11 cellular contexts compared by ENCODE assay signal in genomic region chr11:121521145-121522042, GRCh38.
DNase-seq lines count a peak whose midpoint lies in the region; ATAC-seq, FAIRE-seq and TF ChIP-seq lines count a peak whose summit lies in the region.
"Had no signal": no experiment of that assay in that cellular context is flagged by ENCODE, and none has a peak within 500 bp of the region (broad histone marks: within the 10 kb centered on the region; RNA-seq: fewer than 3 reads in every experiment).

No MANE protein-coding gene starts in this region.

- peak overlapping the region; percentile 77 for H3K27ac Mint-ChIP-seq in activated naive CD8-positive, alpha-beta T cell treated with anti-CD3 and anti-CD28 coated beads, Interleukin-2, amount 10 ng/mL, durations not matched to agents 7 days and 5 days

- H3K36me3 ChIP-seq in SK-N-SH (replicated peaks in 1 of 2; ENCODE audit: control insufficient read depth in 1 of 2, insufficient read depth in 2 of 2, low read length in 1 of 2): no peaks in the 10 kb centered on the region
- peaks cover 2 to 17% of the 10 kb centered on the region in 2 donors for H3K36me3 ChIP-seq in small intestine (ENCODE audit: control insufficient read depth in 2 of 2, insufficient read depth in 2 of 2, low read length in 2 of 2)
- H3K36me3 ChIP-seq in esophagus muscularis mucosa: no peaks in the 10 kb centered on the region

- H3K9me2 ChIP-seq in SK-N-SH: no peaks in the 10 kb centered on the region

- H3K79me2 ChIP-seq in SK-N-SH (ENCODE audit: insufficient read depth): no peaks in the 10 kb centered on the region

- H3K4me3 Mint-ChIP-seq in activated naive CD8-positive, alpha-beta T cell treated with anti-CD3 and anti-CD28 coated beads, Interleukin-2, amount 10 ng/mL, durations not matched to agents 7 days and 5 days: peak overlapping the region; percentile 7

- DNase-seq in SK-N-SH: no peak
- peak; percentile 81 for DNase-seq in MV-4-11 (lab: John Stamatoyannopoulos, UW)
- DNase-seq in activated naive CD8-positive, alpha-beta T cell treated with anti-CD3 and anti-CD28 coated beads, Interleukin-2, amount 10 ng/mL, durations not matched to agents 7 days and 5 days: no peak
- DNase-seq in pons (ENCODE audit: low spot score): peak; percentile 76
- DNase-seq in OCI-M1 (lab: John Stamatoyannopoulos, UW): no peak
- DNase-seq in small intestine: no peak
- no peak for DNase-seq in esophagus muscularis mucosa (ENCODE audit: extremely low spot score)
- DNase-seq: EL, SW 1271 had no signal

- H3K27me3 Mint-ChIP-seq in activated naive CD8-positive, alpha-beta T cell treated with anti-CD3 and anti-CD28 coated beads, Interleukin-2, amount 10 ng/mL, durations not matched to agents 7 days and 5 days: no peaks in the 10 kb centered on the region

- TF ChIP-seq RAD21 in SK-N-SH (IDR thresholded peaks at IDR 0.05; ENCODE audit: low read length): no peak

- no peak for ATAC-seq in SK-N-SH treated with all-trans-retinoic acid at 6 μM for 48 hours
- no peak for ATAC-seq in activated naive CD8-positive, alpha-beta T cell treated with anti-CD3 and anti-CD28 coated beads, Interleukin-2, amount 10 ng/mL, durations not matched to agents 7 days and 5 days (ENCODE audit: low read depth)

- no peaks in the 10 kb centered on the region for H3F3A ChIP-seq in SK-N-SH (replicated peaks; ENCODE audit: insufficient read depth)

- H3K27ac ChIP-seq in SK-N-SH (ENCODE audit: low read depth in 2 of 2, low read length in 1 of 2) (peak overlapping the region in 1 of 2 experiments; percentile 66; a peak in 1 of 4 replicates), small intestine (ENCODE audit: low read depth in 1 of 2, low read length in 1 of 2) (no peak overlapping the region), esophagus muscularis mucosa (replicated peaks in 1 of 4) (peak overlapping the region in 1 of 4 donors; percentile 6)
- H3K27ac ChIP-seq: 22Rv1 had no signal

- H3K4me2 ChIP-seq in SK-N-SH: no peak overlapping the region

- H3K4me1 ChIP-seq in SK-N-SH (ENCODE audit: control insufficient read depth in 1 of 2, insufficient read depth in 2 of 2, low read depth in 1 of 2, low read length in 1 of 2) (peaks cover 0 to 10% of the 10 kb centered on the region in 2 experiments; a peak in 2 of 4 replicates), small intestine (ENCODE audit: control insufficient read depth in 2 of 2, insufficient read depth in 1 of 2, low read depth in 1 of 2, low read length in 1 of 2) (no peaks in the 10 kb centered on the region), esophagus muscularis mucosa (peaks cover 0 to 15% (median 7%) of the 10 kb centered on the region in 4 donors)

- POLR2A ChIA-PET in SK-N-SH (lab: Yijun Ruan, JAX): no interaction called here
- POLR2A ChIA-PET in activated naive CD8-positive, alpha-beta T cell treated with anti-CD3 and anti-CD28 coated beads, Interleukin-2, amount 10 ng/mL, durations not matched to agents 7 days and 5 days (lab: Charles Lee): no interaction called here

- CTCF ChIA-PET in SK-N-SH (lab: Yijun Ruan, JAX): interaction anchor here (0.9 to 1.1 kb wide), 2 partner anchors 8 to 12 kb away, joined by 3 read pairs; no protein-coding TSS in a partner anchor

- no peak for FAIRE-seq in small intestine (lab: Jason Lieb, UNC)

- no peak overlapping the region for H2AFZ ChIP-seq in SK-N-SH (ENCODE audit: low read depth)

- TF ChIP-seq EP300 in SK-N-SH (IDR thresholded peaks at IDR 0.05; ENCODE audit: borderline replicate concordance in 1 of 2, low read depth in 1 of 2, low read length in 1 of 2) (no peak), esophagus muscularis mucosa (IDR thresholded peaks at IDR 0.05) (no peak)

- whole genome bisulfite sequencing in SK-N-SH (ENCODE audit: low lambda C conversion rate): 64% methylated on average over 4 of the region's 4 CpGs
- WGBS in small intestine, 3 donors: 85 to 94% (median 86%) methylated on average over 4 of the region's 4 CpGs
- WGBS in esophagus muscularis mucosa: 85% methylated on average over 4 of the region's 4 CpGs

- H3K27me3 ChIP-seq in SK-N-SH (ENCODE audit: insufficient read depth) (no peaks in the 10 kb centered on the region), small intestine (ENCODE audit: control insufficient read depth in 2 of 2, insufficient read depth in 2 of 2, low read length in 2 of 2) (no peaks in the 10 kb centered on the region), esophagus muscularis mucosa (no peaks in the 10 kb centered on the region)

- TF ChIP-seq CTCF in SK-N-SH (IDR thresholded peaks at IDR 0.05) (no peak), esophagus muscularis mucosa (IDR thresholded peaks at IDR 0.05) (no peak)

- peaks cover 76% of the 10 kb centered on the region for H3K36me3 Mint-ChIP-seq in activated naive CD8-positive, alpha-beta T cell treated with anti-CD3 and anti-CD28 coated beads, Interleukin-2, amount 10 ng/mL, durations not matched to agents 7 days and 5 days

- TF ChIP-seq POLR2A in esophagus muscularis mucosa (IDR thresholded peaks at IDR 0.05; ENCODE audit: low read depth): no peak

- H3K9me3 ChIP-seq in SK-N-SH (no peaks in the 10 kb centered on the region), small intestine (ENCODE audit: control insufficient read depth, low read depth) (no peaks in the 10 kb centered on the region), esophagus muscularis mucosa (peaks cover 0 to 10% (median 8%) of the 10 kb centered on the region in 4 donors)

- H4K20me1 ChIP-seq in SK-N-SH (ENCODE audit: insufficient read depth): no peaks in the 10 kb centered on the region

- H3K9me3 Mint-ChIP-seq in activated naive CD8-positive, alpha-beta T cell treated with anti-CD3 and anti-CD28 coated beads, Interleukin-2, amount 10 ng/mL, durations not matched to agents 7 days and 5 days: peaks cover 5% of the 10 kb centered on the region

- H3K4me3 ChIP-seq in SK-N-SH (ENCODE audit: low read depth in 2 of 2, low read length in 1 of 2) (no peak overlapping the region), small intestine (ENCODE audit: low read depth in 1 of 2, low read length in 2 of 2) (no peak overlapping the region), esophagus muscularis mucosa (no peak overlapping the region)

- no peak overlapping the region for H3K9ac ChIP-seq in SK-N-SH

- intact Hi-C loops in esophagus muscularis mucosa (cut with DNase I): no loop called here

- H3K4me1 Mint-ChIP-seq in activated naive CD8-positive, alpha-beta T cell treated with anti-CD3 and anti-CD28 coated beads, Interleukin-2, amount 10 ng/mL, durations not matched to agents 7 days and 5 days: peaks cover 30% of the 10 kb centered on the region

TF ChIP-seq in SK-N-SH, 30 proteins besides CTCF, POLR2A, EP300 and RAD21 (continues in another document):
- TF ChIP-seq FOSL2 (IDR thresholded peaks at IDR 0.05; ENCODE audit: borderline replicate concordance, low read depth): peak; percentile 27; the same call in 1 of the 2 replicates
- TF ChIP-seq JUND (IDR thresholded peaks at IDR 0.05): 0 out of 2 replicates have a peak, but pooled peaks have one; percentile 11
- TF ChIP-seq NFIC (IDR thresholded peaks at IDR 0.05; ENCODE audit: borderline replicate concordance): no peak

TF ChIP-seq in SK-N-SH treated with all-trans-retinoic acid at 6 μM for 48 hours, 23 proteins besides CTCF, POLR2A, EP300 and RAD21:
- TF ChIP-seq OSR1 (CRISPR knock-in tag; IDR thresholded peaks at IDR 0.05) (no peak), RARB (CRISPR knock-in tag; IDR thresholded peaks at IDR 0.05) (no peak), CSDC2 (CRISPR knock-in tag; IDR thresholded peaks at IDR 0.05) (no peak), ZNF70 (CRISPR knock-in tag; IDR thresholded peaks at IDR 0.05) (no peak), ZFP3 (CRISPR knock-in tag; IDR thresholded peaks at IDR 0.05) (no peak), ARNTL (CRISPR knock-in tag; IDR thresholded peaks at IDR 0.05; ENCODE audit: borderline replicate concordance, low read depth) (no peak), ZNF8 (CRISPR knock-in tag; IDR thresholded peaks at IDR 0.05) (no peak), BACH2 (CRISPR knock-in tag; IDR thresholded peaks at IDR 0.05; ENCODE audit: borderline replicate concordance) (no peak), ZFP30 (CRISPR knock-in tag; IDR thresholded peaks at IDR 0.05) (no peak), GLIS3 (CRISPR knock-in tag; IDR thresholded peaks at IDR 0.05) (no peak)
- TF ChIP-seq, protein P1, sequence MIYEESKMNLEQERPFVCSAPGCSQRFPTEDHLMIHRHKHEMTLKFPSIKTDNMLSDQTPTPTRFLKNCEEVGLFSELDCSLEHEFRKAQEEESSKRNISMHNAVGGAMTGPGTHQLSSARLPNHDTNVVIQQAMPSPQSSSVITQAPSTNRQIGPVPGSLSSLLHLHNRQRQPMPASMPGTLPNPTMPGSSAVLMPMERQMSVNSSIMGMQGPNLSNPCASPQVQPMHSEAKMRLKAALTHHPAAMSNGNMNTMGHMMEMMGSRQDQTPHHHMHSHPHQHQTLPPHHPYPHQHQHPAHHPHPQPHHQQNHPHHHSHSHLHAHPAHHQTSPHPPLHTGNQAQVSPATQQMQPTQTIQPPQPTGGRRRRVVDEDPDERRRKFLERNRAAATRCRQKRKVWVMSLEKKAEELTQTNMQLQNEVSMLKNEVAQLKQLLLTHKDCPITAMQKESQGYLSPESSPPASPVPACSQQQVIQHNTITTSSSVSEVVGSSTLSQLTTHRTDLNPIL (CRISPR knock-in tag; IDR thresholded peaks at IDR 0.05; ENCODE audit: low read depth): no peak
TF ChIP-seq in SK-N-SH treated with all-trans-retinoic acid at 6 μM for 48 hours: peak in this region for 0.

Comparison
In these comparisons a context has a peak if more than half of its experiments do, and no peak if none do; other contexts are left out.
1. DNase-seq: peak in MV-4-11 (single experiment) and pons (single experiment); none in SK-N-SH (single experiment), activated naive CD8-positive, alpha-beta T cell treated with anti-CD3 and anti-CD28 coated beads, Interleukin-2, amount 10 ng/mL, durations not matched to agents 7 days and 5 days (single experiment), OCI-M1 (single experiment), small intestine (single experiment) and esophagus muscularis mucosa (single experiment).